In the genomic region with DNA sequence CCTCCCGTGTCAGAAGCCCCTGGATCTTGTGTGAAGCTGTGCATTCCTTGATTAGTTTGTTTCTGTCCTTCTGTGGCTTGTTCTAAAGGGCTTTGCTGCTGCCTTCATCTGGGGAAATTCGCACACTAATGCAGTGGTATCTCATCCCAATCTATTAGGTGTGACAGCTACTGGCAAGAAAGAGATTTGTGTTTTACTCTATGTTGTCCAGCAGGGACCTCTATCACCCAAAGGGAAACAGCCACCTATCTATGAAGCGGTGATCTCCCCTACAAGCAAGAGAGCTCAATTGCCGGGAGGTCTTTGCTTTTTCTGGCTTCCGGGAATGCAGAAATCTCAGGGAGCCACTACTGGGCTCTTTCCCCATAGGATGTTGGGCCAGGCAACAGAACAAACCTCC, we compare ENCODE assay signal across 23 cellular contexts.
"Had no signal": no experiment of that assay in that cellular context is flagged by ENCODE, and none has a peak within 500 bp of the region (broad histone marks: within the 10 kb centered on the region; RNA-seq: fewer than 3 reads in every experiment).

No MANE protein-coding gene starts in this region.

- DNase-seq: activated CD4-positive, alpha-beta T cell treated with anti-CD3 and anti-CD28 coated beads for 4 hours; activated CD8-positive, alpha-beta memory T cell treated with anti-CD3 and anti-CD28 coated beads, Interleukin-2, amount 50 U/mL, for 4 hours; activated CD8-positive, alpha-beta T cell treated with anti-CD3 and anti-CD28 coated beads for 36 hours; activated naive CD4-positive, alpha-beta T cell treated with anti-CD3 and anti-CD28 coated beads, Interleukin-2, amount 50 U/mL, for 16 hours; activated naive CD8-positive, alpha-beta T cell treated with anti-CD3 and anti-CD28 coated beads, Interleukin-2, amount 10 ng/mL, durations not matched to agents 7 days and 5 days; activated T-cell treated with anti-CD3 and anti-CD28 coated beads, Interleukin-2, amount 50 U/mL, for 72 hours; adrenal gland; anterior cingulate cortex; caudate nucleus; NCI-H1092; NCI-H1417; NCI-H1930; NCI-H2107; NCI-H2171 treated with DMSO at 0.1 percent for 48 hours; NCI-H226; NCI-H526; NCI-H82; SHP77; T-helper 17 cell; T-helper 9 cell had no signal

- H3K9me3 ChIP-seq: adrenal gland, breast epithelium, SJSA1 had no signal

- H3K36me3 ChIP-seq: adrenal gland, breast epithelium, SJSA1 had no signal

- H3K4me3 ChIP-seq: adrenal gland, breast epithelium, SJSA1 had no signal

- H3K27ac ChIP-seq: adrenal gland, breast epithelium, SJSA1, VCaP had no signal

- ATAC-seq: activated CD8-positive, alpha-beta T cell treated with anti-CD3 and anti-CD28 coated beads for 36 hours; activated T-cell treated with anti-CD3 and anti-CD28 coated beads, Interleukin-2, amount 50 U/mL, for 72 hours; T-helper 17 cell had no signal

- H3K27me3 ChIP-seq: adrenal gland, SJSA1 had no signal
